28 cellular contexts compared by ENCODE assay signal in the genomic region with DNA sequence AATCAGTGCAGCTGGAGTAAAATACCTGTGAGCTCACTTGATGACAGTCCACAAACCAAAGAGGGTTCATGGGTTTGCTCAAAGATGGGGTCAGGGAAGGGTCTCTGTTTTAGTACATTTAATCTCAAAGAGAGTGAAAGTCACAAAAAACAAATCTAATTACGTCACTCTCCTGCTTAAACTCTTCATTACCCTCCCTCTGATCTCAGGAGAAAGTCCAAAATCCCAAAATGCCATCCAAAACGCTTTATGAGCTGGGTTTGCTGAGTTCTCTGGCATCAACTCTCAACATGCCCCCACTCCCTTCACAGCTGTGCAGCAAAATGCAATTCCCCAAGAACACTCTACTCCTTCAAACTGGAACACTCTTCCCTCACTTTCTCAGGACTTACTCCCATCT. TPM values are rescaled to one million over a fixed set of nuclear protein-coding genes. Genes with fewer than 3 reads are reported as not detected.
"Had no signal": no experiment of that assay in that cellular context is flagged by ENCODE, and none has a peak within 500 bp of the region (broad histone marks: within the 10 kb centered on the region; RNA-seq: fewer than 3 reads in every experiment).

No MANE protein-coding gene starts in this region.

- H3K4me2 ChIP-seq: SK-N-SH had no signal

- DNase-seq: activated CD4-positive, alpha-beta T cell treated with anti-CD3 and anti-CD28 coated beads for 48 hours; activated CD4-positive, alpha-beta T cell treated with anti-CD3 and anti-CD28 coated beads, Interleukin-2, amount 50 U/mL, for 4 hours; activated CD8-positive, alpha-beta memory T cell treated with anti-CD3 and anti-CD28 coated beads, Interleukin-2, amount 50 U/mL, for 48 hours; activated CD8-positive, alpha-beta T cell treated with anti-CD3 and anti-CD28 coated beads, Interleukin-2, amount 10 ng/mL, durations not matched to agents 7 days and 5 days; activated naive CD4-positive, alpha-beta T cell treated with anti-CD3 and anti-CD28 coated beads, Interleukin-2, amount 50 U/mL, for 16 hours; activated naive CD8-positive, alpha-beta T cell treated with anti-CD3 and anti-CD28 coated beads, Interleukin-2, amount 10 ng/mL, durations not matched to agents 7 days and 5 days; activated T-cell treated with anti-CD3 and anti-CD28 coated beads, Interleukin-2, amount 50 U/mL, for 1 hour; adrenal gland; anterior cingulate cortex; KG1; NCI-H1048; NCI-H1417; NCI-H1694; NCI-H2029; NCI-H2107; NCI-H2171 treated with DMSO at 0.1 percent for 48 hours; NCI-H226; NCI-H510A; NCI-H526 treated with DMSO at 0.1 percent for 48 hours; NCI-H82; RPMI8226; SK-N-SH; T-helper 1 cell had no signal

- H3K36me3 ChIP-seq: adrenal gland, breast epithelium had no signal

- H3K27ac ChIP-seq: adrenal gland, breast epithelium had no signal

- ATAC-seq: activated CD4-positive, CD25-positive, alpha-beta regulatory T cell treated with anti-CD3 and anti-CD28 coated beads, Interleukin-2, amount 50 U/mL, for 24 hours; activated CD8-positive, alpha-beta T cell treated with anti-CD3 and anti-CD28 coated beads, Interleukin-2, amount 10 ng/mL, durations not matched to agents 7 days and 5 days; Right ventricle myocardium inferior had no signal

- H3K9me3 ChIP-seq: adrenal gland, breast epithelium, SK-N-SH had no signal

- H3K4me3 ChIP-seq: adrenal gland, breast epithelium had no signal

- H3K4me1 ChIP-seq: adrenal gland, breast epithelium had no signal

- H3K9ac ChIP-seq: SK-N-SH had no signal

- H3K27me3 ChIP-seq: adrenal gland, breast epithelium had no signal

RNA-seq across cellular contexts. Expression of a gene that starts 40.4 kb away (rescaled TPM):
- total RNA-seq: activated CD8-positive, alpha-beta T cell treated with anti-CD3 and anti-CD28 coated beads, Interleukin-2, amount 10 ng/mL, durations not matched to agents 7 days and 5 days; activated naive CD8-positive, alpha-beta T cell treated with anti-CD3 and anti-CD28 coated beads, Interleukin-2, amount 10 ng/mL, durations not matched to agents 7 days and 5 days; Right ventricle myocardium inferior; T-helper 2 cell treated with Interferon-gamma antibody and Interleukin-4, amounts not matched to agents 100 ng/mL and 5 ng/mL, for 36 hours had no signal
- polyA plus RNA-seq: IgD-negative memory B cell had no signal
